14 cellular contexts compared by ENCODE assay signal in the genomic region with DNA sequence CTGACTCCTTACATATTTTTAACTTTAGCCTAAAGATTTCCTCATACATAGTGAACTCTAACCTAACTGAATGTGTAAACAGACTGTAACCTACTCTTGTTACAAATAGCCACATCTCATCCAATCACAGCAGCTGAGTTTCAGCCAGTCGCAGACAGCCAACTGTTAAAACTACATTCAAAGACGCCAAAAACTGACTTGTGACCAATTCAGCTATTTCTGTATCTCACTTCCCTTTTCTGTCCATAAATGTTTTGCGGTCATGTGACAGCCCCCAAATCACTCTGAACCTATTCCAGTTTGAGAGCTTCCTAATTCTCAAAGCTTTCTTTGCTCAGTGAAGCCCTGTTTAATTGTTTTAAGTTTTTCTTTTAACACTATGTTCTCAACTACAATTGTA.
A peak's percentile ranks its signal among the peaks of the same experiment; 100 is the strongest.
DNase-seq lines count a peak whose midpoint lies in the region; ATAC-seq and TF ChIP-seq lines count a peak whose summit lies in the region.
"Had no signal": no experiment of that assay in that cellular context is flagged by ENCODE, and none has a peak within 500 bp of the region (broad histone marks: within the 10 kb centered on the region; RNA-seq: fewer than 3 reads in every experiment).

No MANE protein-coding gene starts in this region.

- no peaks in the 10 kb centered on the region for H3K79me2 ChIP-seq in OCI-LY7 (ENCODE audit: insufficient read depth, low read depth, low read length)

- H3K27ac ChIP-seq in OCI-LY7 (ENCODE audit: low read depth, low read length, poor library complexity, severe bottlenecking) (no peak overlapping the region), uterus (no peak overlapping the region), right atrium auricular region (no peak overlapping the region)
- H3K27ac ChIP-seq: KMS-11 had no signal

- TF ChIP-seq CTCF in OCI-LY7 (conservative IDR thresholded peaks at IDR 0.05; ENCODE audit: low read length), result no peak
- no peak for TF ChIP-seq CTCF in uterus (IDR thresholded peaks at IDR 0.05)
- no peak for TF ChIP-seq CTCF in right atrium auricular region (IDR thresholded peaks at IDR 0.05)

- no peak overlapping the region for H3K4me2 ChIP-seq in OCI-LY7 (ENCODE audit: low read length)
- H3K4me2 ChIP-seq: KMS-11 had no signal

- H3K9me3 ChIP-seq in OCI-LY7 (ENCODE audit: low read length), result no peaks in the 10 kb centered on the region
- H3K9me3 ChIP-seq in uterus, result no peaks in the 10 kb centered on the region
- H3K9me3 ChIP-seq in right atrium auricular region, result peaks cover 0 to 14% of the 10 kb centered on the region in 2 donors

- DNase-seq in OCI-LY7 (ENCODE audit: low spot score) (peak; percentile 17), sciatic nerve (ENCODE audit: low spot score) (no peak), uterus (no peak), right atrium auricular region (ENCODE audit: low spot score) (no peak)
- DNase-seq: activated naive CD8-positive, alpha-beta T cell treated with anti-CD3 and anti-CD28 coated beads for 36 hours; effector CD8-positive, alpha-beta T cell; HCEC 1CT; NK-92 treated with Interleukin-12 subunit alpha and Interleukin-12 subunit beta, amount 100 ng/mL, for 24 hours; small intestine; stimulated activated naive CD8-positive, alpha-beta T cell treated with anti-CD3 and anti-CD28 coated beads, Interleukin-15, amount 100 ng/mL, for 72 hours had no signal

- H4K20me1 ChIP-seq in OCI-LY7 (ENCODE audit: insufficient read depth, low read length), result no peaks in the 10 kb centered on the region

- BruUV-seq in OCI-LY7 (replicated peaks; lab: Mats Ljungman, UMichigan), result no TSS peak

- ATAC-seq in GM21529 (IDR thresholded peaks at IDR 0.05; ENCODE audit: unreplicated experiment), result peak; percentile 52
- ATAC-seq in HG03442 (IDR thresholded peaks at IDR 0.05; ENCODE audit: unreplicated experiment), result peak; percentile 73
- peak; percentile 32 for ATAC-seq in sciatic nerve
- no peak for ATAC-seq in GM21367 (IDR thresholded peaks at IDR 0.05; ENCODE audit: unreplicated experiment)
- ATAC-seq: stimulated activated naive CD8-positive, alpha-beta T cell treated with anti-CD3 and anti-CD28 coated beads, Interleukin-15, amount 100 ng/mL, for 72 hours had no signal

- H3K36me3 ChIP-seq in OCI-LY7 (ENCODE audit: insufficient read depth, low read length) (no peaks in the 10 kb centered on the region), uterus (no peaks in the 10 kb centered on the region), right atrium auricular region (no peaks in the 10 kb centered on the region)

- H3K9me2 ChIP-seq in OCI-LY7 (ENCODE audit: insufficient read depth, low read length), result no peaks in the 10 kb centered on the region

- H3K4me1 ChIP-seq in OCI-LY7 (ENCODE audit: insufficient read depth, low read length, poor library complexity, severe bottlenecking) (no peaks in the 10 kb centered on the region), uterus (no peaks in the 10 kb centered on the region), right atrium auricular region (no peaks in the 10 kb centered on the region)

- no peaks in the 10 kb centered on the region for H3K27me3 ChIP-seq in uterus
- H3K27me3 ChIP-seq in right atrium auricular region, result no peaks in the 10 kb centered on the region

- no peak overlapping the region for H3K4me3 ChIP-seq in OCI-LY7 (ENCODE audit: low read depth, low read length, poor library complexity, severe bottlenecking)
- H3K4me3 ChIP-seq in uterus, result no peak overlapping the region
- no peak overlapping the region for H3K4me3 ChIP-seq in right atrium auricular region

- H2AFZ ChIP-seq in OCI-LY7 (ENCODE audit: low read length), result 0 out of 2 replicates have a peak overlapping the region, but pooled peaks have one; percentile 47

- POLR2A ChIA-PET in OCI-LY7 (lab: Charles Lee), result interaction anchor here (1.0 kb wide), 1 partner anchor 15 kb away, joined by 3 read pairs; no protein-coding TSS in a partner anchor

- CTCF ChIA-PET in OCI-LY7 (lab: Charles Lee; ENCODE audit: unreplicated experiment), result no interaction called here

- intact Hi-C loops in OCI-LY7 (cut with micrococcal nuclease; ENCODE audit: unreplicated experiment) (no loop called here), sciatic nerve (cut with DNase I) (no loop called here), uterus (cut with DNase I; ENCODE audit: low total_unique reads) (no loop called here)

- no peak for TF ChIP-seq POLR2A in uterus (IDR thresholded peaks at IDR 0.05)
